In genomic region chr19:19342086-19343015, GRCh38 we compare ENCODE assay signal across 9 cellular contexts. TPM values are rescaled to one million over a fixed set of nuclear protein-coding genes. Genes with fewer than 3 reads are reported as not detected.
DNase-seq lines count a peak whose midpoint lies in the region; ATAC-seq, FAIRE-seq and TF ChIP-seq lines count a peak whose summit lies in the region.
"Had no signal": no experiment of that assay in that cellular context is flagged by ENCODE, and none has a peak within 500 bp of the region (broad histone marks: within the 10 kb centered on the region; RNA-seq: fewer than 3 reads in every experiment).

No MANE protein-coding gene starts in this region.

- no peaks in the 10 kb centered on the region for H3K27me3 ChIP-seq in AG04450 (ENCODE audit: control insufficient read depth, insufficient read depth, low read length)
- no peaks in the 10 kb centered on the region for H3K27me3 ChIP-seq in body of pancreas
- H3K27me3 ChIP-seq in upper lobe of left lung: no peaks in the 10 kb centered on the region

- FAIRE-seq in GM18507 (lab: Jason Lieb, UNC): peak; percentile 59
- FAIRE-seq in kidney (lab: Jason Lieb, UNC): no peak

- no peak overlapping the region for H3K9ac ChIP-seq in kidney (ENCODE audit: low read length in 2 of 2)

- peaks cover 26 to 47% of the 10 kb centered on the region in 2 donors for H3K36me3 ChIP-seq in body of pancreas (replicated peaks in 1 of 2; ENCODE audit: insufficient read depth in 1 of 2, low read depth in 2 of 2)
- peaks cover 49 to 63% of the 10 kb centered on the region in 2 donors for H3K36me3 ChIP-seq in kidney (ENCODE audit: control insufficient read depth in 1 of 2, insufficient read depth in 2 of 2, low read length in 2 of 2)
- peaks cover 27 to 100% (median 94%) of the 10 kb centered on the region in 4 donors for H3K36me3 ChIP-seq in upper lobe of left lung

- intact Hi-C loops in body of pancreas (cut with DNase I): no loop called here
- intact Hi-C loops in kidney (cut with DNase I): no loop called here

- no peaks in the 10 kb centered on the region; the same call in 1 of the 2 replicates for H3K9me3 ChIP-seq in AG04450 (ENCODE audit: control insufficient read depth, insufficient read depth, low read length)
- no peaks in the 10 kb centered on the region for H3K9me3 ChIP-seq in body of pancreas
- no peaks in the 10 kb centered on the region for H3K9me3 ChIP-seq in kidney (ENCODE audit: control insufficient read depth in 1 of 2, low read length in 2 of 2)
- H3K9me3 ChIP-seq in upper lobe of left lung: no peaks in the 10 kb centered on the region

- peak; percentile 8 for DNase-seq in AG04450 (ENCODE audit: low read depth, low spot score)
- peak; percentile 36 for DNase-seq in GM18507 (ENCODE audit: extremely low spot score, insufficient read length, low read depth)
- peak; percentile 20 for DNase-seq in NCI-H524 treated with DMSO at 0.1 percent for 48 hours (lab: John Stamatoyannopoulos, UW)
- peak; percentile 67 to 81 (median 72) for DNase-seq in body of pancreas
- DNase-seq in kidney: no peak
- peak; percentile 70 to 93 for DNase-seq in upper lobe of left lung
- DNase-seq in activated naive CD4-positive, alpha-beta T cell (lab: John Stamatoyannopoulos, UW): no peak
- no peak for DNase-seq in activated CD8-positive, alpha-beta memory T cell treated with anti-CD3 and anti-CD28 coated beads, Interleukin-2, amount 50 U/mL, for 48 hours

- WGBS in body of pancreas, 2 donors: 60% methylated on average over 28 of the region's 28 CpGs; no CpG with 5 or more reads in 1 of the 2 donors
- WGBS in upper lobe of left lung, 2 donors: 70 to 82% methylated on average over 2 to 21 of the region's 28 CpGs

- no peak overlapping the region for H3K27ac ChIP-seq in AG04450 (ENCODE audit: low read depth, low read length)
- no peak overlapping the region for H3K27ac ChIP-seq in body of pancreas
- no peak overlapping the region for H3K27ac ChIP-seq in kidney (ENCODE audit: low read depth in 2 of 2, low read length in 2 of 2)
- no peak overlapping the region for H3K27ac ChIP-seq in upper lobe of left lung
- H3K27ac ChIP-seq: epithelial cell of prostate had no signal

- peak; percentile 74 for ATAC-seq in body of pancreas
- peak; percentile 74 to 77 for ATAC-seq in upper lobe of left lung (ENCODE audit: low FRiP score in 2 of 2)

- no peak overlapping the region for H3K4me3 ChIP-seq in AG04450 (ENCODE audit: low read depth, low read length)
- no peak overlapping the region for H3K4me3 ChIP-seq in body of pancreas
- H3K4me3 ChIP-seq in kidney (ENCODE audit: low read length in 2 of 2): no peak overlapping the region
- no peak overlapping the region for H3K4me3 ChIP-seq in upper lobe of left lung

- TF ChIP-seq EP300 in upper lobe of left lung (IDR thresholded peaks at IDR 0.05): no peak

- TF ChIP-seq CTCF in AG04450 (IDR thresholded peaks at IDR 0.05; ENCODE audit: low read depth, low read length): peak; percentile 82
- peak; percentile 68 to 81 (median 77) for TF ChIP-seq CTCF in body of pancreas (IDR thresholded peaks at IDR 0.05)
- TF ChIP-seq CTCF in kidney (IDR thresholded peaks at IDR 0.05; ENCODE audit: borderline replicate concordance, extremely low read depth, insufficient read depth): peak; percentile 75
- TF ChIP-seq CTCF in upper lobe of left lung (IDR thresholded peaks at IDR 0.05): peak; percentile 57 to 86 (median 70)

- H3K4me1 ChIP-seq in body of pancreas (no peaks in the 10 kb centered on the region), kidney (ENCODE audit: control insufficient read depth in 1 of 2, insufficient read depth in 1 of 2, low read depth in 1 of 2, low read length in 2 of 2) (no peaks in the 10 kb centered on the region), upper lobe of left lung (no peaks in the 10 kb centered on the region)

- POLR2A ChIA-PET in AG04450 (lab: Yijun Ruan, JAX): interaction anchor here (1.1 kb wide), 1 partner anchor 9 kb away, joined by 3 read pairs; no protein-coding TSS in a partner anchor

- CTCF ChIA-PET in AG04450 (lab: Charles Lee): interaction anchor here (0.6 to 2.7 kb wide), 17 partner anchors 8 to 183 kb away, joined by 3 to 25 read pairs (median 4); no protein-coding TSS in a partner anchor

- TF ChIP-seq POLR2A in body of pancreas (IDR thresholded peaks at IDR 0.05): no peak
- TF ChIP-seq POLR2A in upper lobe of left lung (IDR thresholded peaks at IDR 0.05): no peak

RNA-seq across cellular contexts. Expression of gene MAU2, which starts 21.7 kb away (rescaled TPM):
- polyA plus RNA-seq in AG04450 (2011; rRNA removed) (14.7 and 20.0 TPM in 2 replicates), kidney (ENCODE audit: insufficient read depth, low read depth, low replicate concordance) (12.3 TPM)
- 50.6 and 98.8 TPM in 2 replicates for polyA minus RNA-seq in AG04450 (2011; rRNA and poly(A)+ RNA removed)
- total RNA-seq in body of pancreas (10 to 100 TPM; 38.9 to 57.4 TPM), kidney (69.8 TPM), upper lobe of left lung (100 to 1,000 TPM in 2 of 6 donors, 10 to 100 TPM in 4; 42.3 to 166 (median 64.2) TPM)

RNA-seq across cellular contexts. Expression of gene SUGP1, which starts 22.0 kb away (rescaled TPM):
- polyA plus RNA-seq in AG04450 (2011; rRNA removed) (25.2 and 34.9 TPM in 2 replicates), kidney (ENCODE audit: insufficient read depth, low read depth, low replicate concordance) (34.7 TPM)
- polyA minus RNA-seq in AG04450 (2011; rRNA and poly(A)+ RNA removed): 39.2 and 41.5 TPM in 2 replicates
- total RNA-seq in body of pancreas (10 to 100 TPM; 13.5 to 16.3 TPM), kidney (53.1 TPM), upper lobe of left lung (10 to 100 TPM; 22.6 to 62.9 (median 42.6) TPM)

Comparison
In these comparisons a context has a peak if more than half of its experiments do, and no peak if none do; other contexts are left out.
1. DNase-seq: peak in AG04450 (single experiment), GM18507 (single experiment), NCI-H524 treated with DMSO at 0.1 percent for 48 hours (single experiment), body of pancreas (4 of 4) and upper lobe of left lung (2 of 2); none in kidney (single experiment), activated naive CD4-positive, alpha-beta T cell (0 of 4) and activated CD8-positive, alpha-beta memory T cell treated with anti-CD3 and anti-CD28 coated beads, Interleukin-2, amount 50 U/mL, for 48 hours (single experiment).
2. Peak in every context shown above with its lines, with median percentiles within 50 percentile points of each other: CTCF ChIP-seq.